Comparison of ENCODE assay signal across 8 cellular contexts in the genomic region with DNA sequence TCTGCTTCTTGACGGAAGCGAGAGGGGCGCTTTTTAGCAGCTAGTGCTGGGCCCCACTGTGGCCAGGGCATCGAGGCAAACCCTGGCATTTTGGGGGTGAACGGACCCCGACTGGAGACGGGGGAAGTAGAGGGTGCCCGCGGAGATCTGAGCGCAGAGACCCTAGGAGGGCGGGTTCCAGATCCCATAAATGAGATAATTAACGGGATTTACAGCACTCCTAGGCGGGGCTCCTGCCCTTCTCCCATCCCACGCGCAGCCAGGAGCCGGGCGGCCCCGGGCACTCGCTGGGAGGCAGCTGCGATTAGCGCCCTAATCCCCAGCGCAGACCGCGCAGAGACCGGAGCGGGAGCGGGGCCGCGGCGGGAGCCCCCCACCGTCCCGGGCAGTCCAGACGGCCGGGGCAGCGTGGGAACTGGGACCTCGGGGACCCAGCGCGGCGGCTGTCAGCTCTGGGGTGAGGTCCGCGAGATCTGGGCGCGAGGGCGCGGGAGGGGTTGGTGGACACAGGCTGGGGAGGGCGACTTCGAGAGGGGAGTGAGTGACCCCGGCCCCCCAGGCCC. TPM values are rescaled to one million over a fixed set of nuclear protein-coding genes. Genes with fewer than 3 reads are reported as not detected.
DNase-seq lines count a peak whose midpoint lies in the region; ATAC-seq and TF ChIP-seq lines count a peak whose summit lies in the region.

No MANE protein-coding gene starts in this region.

- H3K27ac Mint-ChIP-seq in glutamatergic neuron (ENCODE audit: unreplicated experiment) = no peak overlapping the region

- H3K4me1 Mint-ChIP-seq in glutamatergic neuron (ENCODE audit: low read depth, unreplicated experiment) = no peaks in the 10 kb centered on the region

- H3K36me3 ChIP-seq in SJCRH30 (no peaks in the 10 kb centered on the region), psoas muscle (ENCODE audit: insufficient read depth in 1 of 2, low read depth in 1 of 2) (no peaks in the 10 kb centered on the region)

- peak overlapping the region; percentile 79 for H3K4me3 Mint-ChIP-seq in glutamatergic neuron (ENCODE audit: unreplicated experiment)

- no peaks in the 10 kb centered on the region; the same call in none of the 2 replicates for H3K27me3 ChIP-seq in SJCRH30
- H3K27me3 ChIP-seq in psoas muscle (ENCODE audit: insufficient read depth in 3 of 3, low read length in 2 of 3) = no peaks in the 10 kb centered on the region

- H3K27ac ChIP-seq in SJCRH30 (no peak overlapping the region), psoas muscle (peak overlapping the region; percentile 80)

- intact Hi-C loops in psoas muscle (cut with DNase I) = loop anchor here in 1 of 2 donors (5.0 kb wide), 1 partner anchor 129 kb away; no protein-coding TSS in a partner anchor

- H3K36me3 Mint-ChIP-seq in glutamatergic neuron (ENCODE audit: unreplicated experiment) = no peaks in the 10 kb centered on the region

- H3K27me3 Mint-ChIP-seq in glutamatergic neuron (ENCODE audit: unreplicated experiment) = peaks cover 8% of the 10 kb centered on the region

- peak; percentile 36 for DNase-seq in ELF-1 (ENCODE audit: low read depth, low spot score)
- peak in 1 of 2 experiments; percentile 9 for DNase-seq in SJCRH30
- peak; percentile 50 for DNase-seq in glutamatergic neuron
- DNase-seq in psoas muscle = peak in 1 of 2 donors; percentile 21
- no peak for DNase-seq in NCI-H1417 (lab: John Stamatoyannopoulos, UW)
- DNase-seq in stimulated activated CD4-positive, alpha-beta T cell treated with anti-CD3 and anti-CD28 coated beads, Interleukin-2, amount 100 ng/mL, for 48 hours = no peak
- DNase-seq in NCI-H2196 (lab: John Stamatoyannopoulos, UW; ENCODE audit: unreplicated experiment) = no peak

- ATAC-seq in psoas muscle (peak; percentile 33 to 49 (median 49)), HG03442 (IDR thresholded peaks at IDR 0.05; ENCODE audit: unreplicated experiment) (no peak)

- H3K9me3 Mint-ChIP-seq in glutamatergic neuron (ENCODE audit: unreplicated experiment) = no peaks in the 10 kb centered on the region

- H3K4me3 ChIP-seq in SJCRH30 = peak overlapping the region; percentile 47
- H3K4me3 ChIP-seq in psoas muscle = peak overlapping the region; percentile 87

- H3K9me3 ChIP-seq in SJCRH30 (replicated peaks) (no peaks in the 10 kb centered on the region), psoas muscle (no peaks in the 10 kb centered on the region)

- no peak for TF ChIP-seq CTCF in glutamatergic neuron (IDR thresholded peaks at IDR 0.05; ENCODE audit: partially characterized antibody, unreplicated experiment)
- no peak for TF ChIP-seq CTCF in psoas muscle (IDR thresholded peaks at IDR 0.05)

- WGBS in psoas muscle, 3 donors = 14 to 28% (median 19%) methylated on average over 37 to 47 of the region's 48 CpGs

- H3K4me1 ChIP-seq in SJCRH30 = no peaks in the 10 kb centered on the region
- H3K4me1 ChIP-seq in psoas muscle = no peaks in the 10 kb centered on the region

RNA-seq across cellular contexts. Expression of gene JCAD, which starts 0.7 kb away (rescaled TPM):
- total RNA-seq in SJCRH30 (2014; rRNA removed; shearing (Covaris generic)) = 0.05 and 0.08 TPM in 2 replicates
- total RNA-seq in glutamatergic neuron (ENCODE audit: unreplicated experiment) = 0.32 TPM
- 10 to 100 TPM; 10.9 to 22.5 (median 14.7) TPM for total RNA-seq in psoas muscle
- polyA plus RNA-seq in psoas muscle = 1 to 10 TPM; 4.3 to 4.9 (median 4.7) TPM

Comparison
In these comparisons a context has a peak if more than half of its experiments do, and no peak if none do; other contexts are left out.
1. DNase-seq: peak in ELF-1 (single experiment) and glutamatergic neuron (single experiment); none in NCI-H1417 (0 of 3), stimulated activated CD4-positive, alpha-beta T cell treated with anti-CD3 and anti-CD28 coated beads, Interleukin-2, amount 100 ng/mL, for 48 hours (0 of 2) and NCI-H2196 (single experiment).